ENCODE assay signal across 8 cellular contexts in genomic region chr6:17086469-17086868, GRCh38. TPM values are rescaled to one million over a fixed set of nuclear protein-coding genes. Genes with fewer than 3 reads are reported as not detected.
DNase-seq lines count a peak whose midpoint lies in the region; ATAC-seq and TF ChIP-seq lines count a peak whose summit lies in the region.

No MANE protein-coding gene starts in this region.

- TF ChIP-seq CTCF in CD14-positive monocyte (IDR thresholded peaks at IDR 0.05), result peak; percentile 61
- peak; percentile 63 for TF ChIP-seq CTCF in astrocyte of the cerebellum (IDR thresholded peaks at IDR 0.05; ENCODE audit: low read depth, low read length, missing control alignments)
- TF ChIP-seq CTCF in hepatocyte (IDR thresholded peaks at IDR 0.05; ENCODE audit: poor library complexity), result peak; percentile 80

- no peak for DNase-seq in CD14-positive monocyte (ENCODE audit: low spot score)
- DNase-seq in NCI-H69 (lab: John Stamatoyannopoulos, UW), result peak; percentile 90
- peak; percentile 59 for DNase-seq in astrocyte of the cerebellum (ENCODE audit: low read depth)
- DNase-seq in hepatocyte (ENCODE audit: low spot score), result peak; percentile 89
- peak; percentile 36 for DNase-seq in stimulated activated CD8-positive, alpha-beta memory T cell treated with anti-CD3 and anti-CD28 coated beads, Interleukin-4, amount 100 ng/mL, for 48 hours

- no peaks in the 10 kb centered on the region for H3K9me3 ChIP-seq in hepatocyte (ENCODE audit: low read depth)

- WGBS in hepatocyte (ENCODE audit: low lambda C conversion rate, missing lambda C conversion rate), result 45% methylated on average over 11 of the region's 11 CpGs

- no peak overlapping the region for H2AFZ ChIP-seq in hepatocyte

- in situ Hi-C loops in astrocyte of the cerebellum (cut with HindIII; ENCODE audit: low sequenced_read_pairs), result no loop called here

- no peak overlapping the region for H3K27ac ChIP-seq in hepatocyte

- H3K4me2 ChIP-seq in hepatocyte, result no peak overlapping the region

- H3K4me3 Mint-ChIP-seq in CD14-positive monocyte, result no peak overlapping the region

- intact Hi-C loops in CD14-positive monocyte (cut with micrococcal nuclease), result no loop called here

- peaks cover 0 to 3% (median 1%) of the 10 kb centered on the region in 7 donors for H3K9me3 Mint-ChIP-seq in CD14-positive monocyte

- no peaks in the 10 kb centered on the region for H3K36me3 ChIP-seq in hepatocyte (replicated peaks; ENCODE audit: insufficient read depth, low read depth)

- H4K20me1 ChIP-seq in hepatocyte (ENCODE audit: insufficient read depth, poor library complexity, severe bottlenecking), result no peaks in the 10 kb centered on the region

- H3K36me3 Mint-ChIP-seq in CD14-positive monocyte, result no peaks in the 10 kb centered on the region

- H3K27me3 ChIP-seq in hepatocyte, result no peaks in the 10 kb centered on the region

- no peak overlapping the region for H3K27ac Mint-ChIP-seq in CD14-positive monocyte

- ATAC-seq in GM18867 (IDR thresholded peaks at IDR 0.05; ENCODE audit: unreplicated experiment) (peak; percentile 49), GM18517 (IDR thresholded peaks at IDR 0.05; ENCODE audit: unreplicated experiment) (no peak)
- ATAC-seq in activated CD4-positive, CD25-positive, alpha-beta regulatory T cell treated with anti-CD3 and anti-CD28 coated beads, Interleukin-2, amount 50 U/mL, for 24 hours, result no peak

- H3K9me2 ChIP-seq in hepatocyte (replicated peaks; ENCODE audit: insufficient read depth), result no peaks in the 10 kb centered on the region

- no peaks in the 10 kb centered on the region for H3K4me1 ChIP-seq in hepatocyte (ENCODE audit: insufficient read depth)

- H3K27me3 Mint-ChIP-seq in CD14-positive monocyte (ENCODE audit: low read depth in 3 of 3), result peaks cover 3 to 8% (median 7%) of the 10 kb centered on the region in 3 donors

- H3K79me2 ChIP-seq in hepatocyte, result no peaks in the 10 kb centered on the region

- H3K4me3 ChIP-seq in astrocyte of the cerebellum (ENCODE audit: low read depth, low read length), result no peak overlapping the region
- no peak overlapping the region for H3K4me3 ChIP-seq in hepatocyte

- H3K4me1 Mint-ChIP-seq in CD14-positive monocyte, result no peaks in the 10 kb centered on the region

RNA-seq across cellular contexts. Expression of gene STMND1, which starts 15.4 kb away (rescaled TPM):
- polyA plus RNA-seq in CD14-positive monocyte (not detected), hepatocyte (0.39 TPM in 1 of 2 replicates, not detected in the other)
- 0.27 TPM in 1 of 2 replicates, not detected in the other for total RNA-seq in hepatocyte
